ENCODE assay signal across 14 cellular contexts in genomic region chr7:66307591-66308215, GRCh38.
DNase-seq lines count a peak whose midpoint lies in the region; ATAC-seq, FAIRE-seq and TF ChIP-seq lines count a peak whose summit lies in the region.
"Had no signal": no experiment of that assay in that cellular context is flagged by ENCODE, and none has a peak within 500 bp of the region (broad histone marks: within the 10 kb centered on the region; RNA-seq: fewer than 3 reads in every experiment).

No MANE protein-coding gene starts in this region.

- H3K4me1 ChIP-seq in adrenal gland (replicated peaks in 1 of 2) (peaks cover 8 to 18% of the 10 kb centered on the region in 2 donors), small intestine (ENCODE audit: control insufficient read depth in 2 of 2, insufficient read depth in 1 of 2, low read depth in 1 of 2, low read length in 1 of 2) (no peaks in the 10 kb centered on the region)

- TF ChIP-seq CTCF in adrenal gland (IDR thresholded peaks at IDR 0.05) (no peak), fibroblast of villous mesenchyme (IDR thresholded peaks at IDR 0.05; ENCODE audit: insufficient read depth, low read depth, low read length) (no peak)

- WGBS in adrenal gland, 4 donors = 73 to 82% (median 79%) methylated on average over 5 of the region's 5 CpGs
- WGBS in small intestine, 3 donors = 55 to 82% (median 70%) methylated on average over 5 of the region's 5 CpGs

- intact Hi-C loops in adrenal gland (cut with DNase I) = no loop called here

- FAIRE-seq in small intestine (lab: Jason Lieb, UNC) = no peak
- FAIRE-seq: islet of Langerhans had no signal

- no peaks in the 10 kb centered on the region for H3K36me3 ChIP-seq in adrenal gland (replicated peaks in 1 of 2)
- H3K36me3 ChIP-seq in small intestine (ENCODE audit: control insufficient read depth in 2 of 2, insufficient read depth in 2 of 2, low read length in 2 of 2) = no peaks in the 10 kb centered on the region
- H3K36me3 ChIP-seq: esophagus muscularis mucosa had no signal

- peak overlapping the region in 2 of 5 donors; percentile 53 to 68 for H3K27ac ChIP-seq in adrenal gland
- H3K27ac ChIP-seq in small intestine (ENCODE audit: low read depth in 1 of 2, low read length in 1 of 2) = no peak overlapping the region
- H3K27ac ChIP-seq: esophagus muscularis mucosa had no signal

- TF ChIP-seq POLR2A in adrenal gland (IDR thresholded peaks at IDR 0.05) = no peak

- H3K9me3 ChIP-seq in adrenal gland (replicated peaks in 1 of 3) (no peaks in the 10 kb centered on the region), small intestine (ENCODE audit: control insufficient read depth, low read depth) (no peaks in the 10 kb centered on the region)
- H3K9me3 ChIP-seq: esophagus muscularis mucosa had no signal

- H3K27me3 ChIP-seq in adrenal gland (no peaks in the 10 kb centered on the region), small intestine (ENCODE audit: control insufficient read depth in 2 of 2, insufficient read depth in 2 of 2, low read length in 2 of 2) (no peaks in the 10 kb centered on the region)
- H3K27me3 ChIP-seq: esophagus muscularis mucosa had no signal

- H3K4me3 ChIP-seq in adrenal gland (no peak overlapping the region), fibroblast of villous mesenchyme (ENCODE audit: low read depth, low read length) (no peak overlapping the region), small intestine (ENCODE audit: low read depth in 1 of 2, low read length in 2 of 2) (no peak overlapping the region)
- H3K4me3 ChIP-seq: esophagus muscularis mucosa had no signal

- DNase-seq in HCEC 1CT = peak; percentile 53
- peak; percentile 31 to 70 (median 63) for DNase-seq in adrenal gland
- DNase-seq in fibroblast of villous mesenchyme (ENCODE audit: low read depth) = peak; percentile 69
- peak; percentile 84 for DNase-seq in small intestine
- DNase-seq in anterior cingulate cortex (lab: John Stamatoyannopoulos, UW) = no peak
- no peak for DNase-seq in activated CD4-positive, alpha-beta T cell treated with anti-CD3 and anti-CD28 coated beads, Interleukin-2, amount 50 U/mL, for 1 hour
- DNase-seq: activated CD4-positive, alpha-beta T cell treated with anti-CD3 and anti-CD28 coated beads for 4 hours; CD8-positive, alpha-beta T cell; KBM-7; naive B cell; NCI-H2081 treated with DMSO at 0.1 percent for 48 hours had no signal

- ATAC-seq in HG02678 (IDR thresholded peaks at IDR 0.05; ENCODE audit: unreplicated experiment) = no peak
- ATAC-seq: CD8-positive, alpha-beta T cell had no signal

Comparison
In these comparisons a context has a peak if more than half of its experiments do, and no peak if none do; other contexts are left out.
1. DNase-seq: peak in HCEC 1CT (single experiment), adrenal gland (7 of 7), fibroblast of villous mesenchyme (single experiment) and small intestine (single experiment); none in anterior cingulate cortex (0 of 58) and activated CD4-positive, alpha-beta T cell treated with anti-CD3 and anti-CD28 coated beads, Interleukin-2, amount 50 U/mL, for 1 hour (single experiment).